ENCODE assay signal across 8 cellular contexts in genomic region chr11:64745523-64746328, GRCh38. TPM values are rescaled to one million over a fixed set of nuclear protein-coding genes. Genes with fewer than 3 reads are reported as not detected.
DNase-seq lines count a peak whose midpoint lies in the region; ATAC-seq, FAIRE-seq and TF ChIP-seq lines count a peak whose summit lies in the region.

No MANE protein-coding gene starts in this region.

- TF ChIP-seq RAD21 in GM12878 (IDR thresholded peaks at IDR 0.05; ENCODE audit: insufficient read depth, low read depth, low read length): no peak

- H3K4me3 ChIP-seq in ACC112 (ENCODE audit: low read depth, low read length) (peak overlapping the region; percentile 73), GM12878 (peak overlapping the region; percentile 59)

- H3K27ac Mint-ChIP-seq in T-helper 2 cell treated with Interferon-gamma antibody and Interleukin-4, amounts not matched to agents 5 μg/mL and 100 μg/mL, for 36 hours: peak overlapping the region; percentile 99

- H3K9ac ChIP-seq in GM12878 (ENCODE audit: control insufficient read depth, insufficient read depth, low read length): peak overlapping the region; percentile 27; the same call in 1 of the 2 replicates

- peaks cover 19% of the 10 kb centered on the region for H3K4me1 ChIP-seq in ACC112 (ENCODE audit: control insufficient read depth, insufficient read depth, low read length, unreplicated experiment)
- H3K4me1 ChIP-seq in GM12878 (ENCODE audit: control insufficient read depth, insufficient read depth, low read length): peaks cover 29% of the 10 kb centered on the region

- no peak for TF ChIP-seq CTCF in GM12878 (IDR thresholded peaks at IDR 0.05 in 2 of 3, conservative IDR thresholded peaks at IDR 0.05 in 1 of 3; ENCODE audit: control insufficient read depth in 2 of 3, extremely low read depth in 1 of 3, insufficient read depth in 1 of 3, low read depth in 3 of 3, low read length in 3 of 3)

- BruUV-seq in GM12878 (replicated peaks; lab: Mats Ljungman, UMichigan): no TSS peak

- H3K27me3 ChIP-seq in ACC112 (ENCODE audit: insufficient read depth, low read length) (peaks cover 30% of the 10 kb centered on the region), GM12878 (replicated peaks in 1 of 2; ENCODE audit: control insufficient read depth in 2 of 2, insufficient read depth in 2 of 2, low read length in 1 of 2) (peaks cover 0 to 5% of the 10 kb centered on the region in 2 experiments; a peak in 3 of 4 replicates)

- RAD21 ChIA-PET in GM12878 (lab: Charles Lee; ENCODE audit: unreplicated experiment): interaction anchor here (0.6 to 1.8 kb wide), 6 partner anchors 27 to 103 kb away, joined by 3 to 5 read pairs (median 4); partner anchors contain the start of gene SF1

- CTCF ChIA-PET in GM12878 (lab: Yijun Ruan, JAX): interaction anchor here (0.5 to 2.6 kb wide), 5 partner anchors 26 to 677 kb away, joined by 3 to 11 read pairs (median 8); partner anchors contain the start of genes NEAT1 and SF1

- no peaks in the 10 kb centered on the region for H3K27me3 Mint-ChIP-seq in T-helper 2 cell treated with Interferon-gamma antibody and Interleukin-4, amounts not matched to agents 5 μg/mL and 100 μg/mL, for 36 hours (ENCODE audit: low read depth)

- H2AFZ ChIP-seq in ACC112 (ENCODE audit: low read length, unreplicated experiment) (peak overlapping the region; percentile 12), GM12878 (ENCODE audit: control insufficient read depth, low read depth, low read length) (peak overlapping the region; percentile 77)

- intact Hi-C loops in GM12878 (cut with micrococcal nuclease; ENCODE audit: unreplicated experiment): loop anchor here (2.0 kb wide), 1 partner anchor 27 kb away; no protein-coding TSS in a partner anchor

- no peak for FAIRE-seq in GM12878 (lab: Jason Lieb, UNC)

- SMC1A ChIA-PET in GM12878 (lab: Charles Lee; ENCODE audit: uncharacterized antibody, unreplicated experiment): interaction anchor here (1.8 to 2.2 kb wide), 2 partner anchors 18 to 27 kb away, joined by 8 to 11 read pairs; no protein-coding TSS in a partner anchor

- H3K4me3 Mint-ChIP-seq in T-helper 2 cell treated with Interferon-gamma antibody and Interleukin-4, amounts not matched to agents 5 μg/mL and 100 μg/mL, for 36 hours: peak overlapping the region; percentile 94

- no peaks in the 10 kb centered on the region for H3K9me3 ChIP-seq in GM12878 (replicated peaks; ENCODE audit: control insufficient read depth, insufficient read depth, low read length)

- H3K4me1 Mint-ChIP-seq in T-helper 2 cell treated with Interferon-gamma antibody and Interleukin-4, amounts not matched to agents 5 μg/mL and 100 μg/mL, for 36 hours (ENCODE audit: low read depth): peaks cover 32% of the 10 kb centered on the region

- POLR2A ChIA-PET in GM12878 (lab: Charles Lee): interaction anchor here (0.7 kb wide), 1 partner anchor 538 kb away, joined by 3 read pairs; no protein-coding TSS in a partner anchor

- no peaks in the 10 kb centered on the region for H3K9me3 Mint-ChIP-seq in T-helper 2 cell treated with Interferon-gamma antibody and Interleukin-4, amounts not matched to agents 5 μg/mL and 100 μg/mL, for 36 hours

- H4K20me1 ChIP-seq in GM12878 (ENCODE audit: control insufficient read depth, insufficient read depth): no peaks in the 10 kb centered on the region

- H3K36me3 Mint-ChIP-seq in T-helper 2 cell treated with Interferon-gamma antibody and Interleukin-4, amounts not matched to agents 5 μg/mL and 100 μg/mL, for 36 hours (ENCODE audit: low read depth): peaks cover 32% of the 10 kb centered on the region

- WGBS in GM12878 (ENCODE audit: insufficient coverage, insufficient replicate concordance, low lambda C conversion rate, missing lambda C conversion rate): 3% methylated on average over 46 of the region's 52 CpGs

- H3K79me2 ChIP-seq in ACC112 (ENCODE audit: control insufficient read depth, insufficient read depth, low read length, unreplicated experiment) (no peaks in the 10 kb centered on the region), GM12878 (ENCODE audit: control insufficient read depth, insufficient read depth, low read length) (no peaks in the 10 kb centered on the region)

- in situ Hi-C loops in GM12878 (cut with MboI): no loop called here

- H3K27ac ChIP-seq in ACC112 (ENCODE audit: low read depth, low read length) (no peak overlapping the region), GM12878 (ENCODE audit: control insufficient read depth, insufficient read depth) (peak overlapping the region; percentile 53)

- H3K4me2 ChIP-seq in GM12878 (ENCODE audit: control insufficient read depth, insufficient read depth): peak overlapping the region; percentile 98

- peak; percentile 66 for DNase-seq in T-helper 2 cell treated with Interferon-gamma antibody and Interleukin-4, amounts not matched to agents 5 μg/mL and 100 μg/mL, for 36 hours (ENCODE audit: low spot score)
- DNase-seq in GM12878 (ENCODE audit: low read depth, low spot score) (no peak), islet precursor cell (peak; percentile 88), RKO (ENCODE audit: low spot score) (no peak), NCI-H2029 treated with DMSO at 0.1 percent for 48 hours (lab: John Stamatoyannopoulos, UW) (no peak)
- DNase-seq in stimulated activated CD4-positive, alpha-beta T cell treated with anti-CD3 and anti-CD28 coated beads, Interleukin-15, amount 100 ng/mL, for 1 hour (ENCODE audit: low read depth in 1 of 2, low spot score in 1 of 2): peak; percentile 45 to 53

- no peak for TF ChIP-seq EP300 in GM12878 (IDR thresholded peaks at IDR 0.05; ENCODE audit: borderline replicate concordance in 1 of 2, control insufficient read depth in 1 of 2, low read depth in 2 of 2, low read length in 2 of 2)

- H3K36me3 ChIP-seq in ACC112 (ENCODE audit: insufficient read depth, low read length) (no peaks in the 10 kb centered on the region), GM12878 (ENCODE audit: control insufficient read depth in 2 of 2, insufficient read depth in 2 of 2, low read length in 1 of 2) (no peaks in the 10 kb centered on the region)

- TF ChIP-seq POLR2A in GM12878 (IDR thresholded peaks at IDR 0.05; ENCODE audit: low read depth, low read length): peak; percentile 57

- ATAC-seq in GM21723 (IDR thresholded peaks at IDR 0.05; ENCODE audit: unreplicated experiment) (peak; percentile 44), GM12878 (peak; percentile 58)

RNA-seq across cellular contexts. Expression of gene RASGRP2, which starts 1.8 kb away (rescaled TPM):
- total RNA-seq in GM12878 (2013; cell fraction: nucleolus; rRNA removed): 17.4 and 18.5 TPM in 2 replicates
- total RNA-seq in GM12878 (2014; rRNA removed): 5.5 and 6.8 TPM in 2 replicates
- total RNA-seq in GM12878 (2014; rRNA removed; fragmentation: Illumina TruSeq; extraction: Trizol): 1.7 and 3.0 TPM in 2 replicates
- 8.3 and 9.0 TPM in 2 replicates for total RNA-seq in GM12878 (2021)
- polyA plus RNA-seq in GM12878 (2011; ENCODE audit: low read depth): 4.3 TPM
- 3.0 and 6.2 TPM in 2 replicates for polyA plus RNA-seq in GM12878 (2011; rRNA removed)
- 6.3 and 8.3 TPM in 2 replicates for polyA plus RNA-seq in GM12878 (2011; cell fraction: cytosol; rRNA removed)
- polyA plus RNA-seq in GM12878 (2011; cell fraction: nucleus; rRNA removed): 39.4 and 45.3 TPM in 2 replicates
- polyA plus RNA-seq in GM12878 (2012): 7.1 and 14.4 TPM in 2 replicates
- polyA plus RNA-seq in GM12878 (2014; fragmentation: Illumina TruSeq; extraction: Trizol): 2.6 and 2.7 TPM in 2 replicates
- polyA plus RNA-seq in GM12878 (2014; fragmentation: Nextera tagmentation; extraction: Ambion mirVana): under 1 TPM; 0.26 to 0.66 TPM
- 7.0 and 11.2 TPM in 2 replicates for polyA plus RNA-seq in GM12878 (2014; rRNA removed)
- polyA plus RNA-seq in GM12878 (2016; fragmentation: Nextera tagmentation; extraction: Ambion mirVana): 1 to 10 TPM; 4.5 to 6.4 TPM
- 2.6 and 3.7 TPM in 2 replicates for polyA minus RNA-seq in GM12878 (2011; rRNA and poly(A)+ RNA removed)
- 2.1 and 3.2 TPM in 2 replicates for polyA minus RNA-seq in GM12878 (2011; cell fraction: cytosol; rRNA and poly(A)+ RNA removed)
- 5.0 and 6.9 TPM in 2 replicates for polyA minus RNA-seq in GM12878 (2011; cell fraction: nucleus; rRNA and poly(A)+ RNA removed)

RNA-seq across cellular contexts. Expression of gene PYGM, which starts 14.0 kb away (rescaled TPM):
- 2.2 and 3.1 TPM in 2 replicates for total RNA-seq in GM12878 (2013; cell fraction: nucleolus; rRNA removed)
- total RNA-seq in GM12878 (2014; rRNA removed): 0.27 and 0.34 TPM in 2 replicates
- 0.23 and 0.27 TPM in 2 replicates for total RNA-seq in GM12878 (2014; rRNA removed; fragmentation: Illumina TruSeq; extraction: Trizol)
- 0.28 and 0.35 TPM in 2 replicates for total RNA-seq in GM12878 (2021)
- 0.42 TPM for polyA plus RNA-seq in GM12878 (2011; ENCODE audit: low read depth)
- 0.32 and 0.33 TPM in 2 replicates for polyA plus RNA-seq in GM12878 (2011; rRNA removed)
- polyA plus RNA-seq in GM12878 (2011; cell fraction: cytosol; rRNA removed): 0.19 and 0.20 TPM in 2 replicates
- 1.1 and 1.4 TPM in 2 replicates for polyA plus RNA-seq in GM12878 (2011; cell fraction: nucleus; rRNA removed)
- 0.80 and 0.88 TPM in 2 replicates for polyA plus RNA-seq in GM12878 (2012)
- 0.19 TPM in 1 of 2 replicates, not detected in the other for polyA plus RNA-seq in GM12878 (2014; fragmentation: Illumina TruSeq; extraction: Trizol)
- under 1 TPM; 0.04 to 0.08 TPM for polyA plus RNA-seq in GM12878 (2014; fragmentation: Nextera tagmentation; extraction: Ambion mirVana)
- 0.61 and 3.7 TPM in 2 replicates for polyA plus RNA-seq in GM12878 (2014; rRNA removed)
- polyA plus RNA-seq in GM12878 (2016; fragmentation: Nextera tagmentation; extraction: Ambion mirVana): under 1 TPM in 1 of 2 experiments, not detected in 1; 0.04 TPM
- 0.72 and 0.95 TPM in 2 replicates for polyA minus RNA-seq in GM12878 (2011; rRNA and poly(A)+ RNA removed)
- not detected in 2 replicates for polyA minus RNA-seq in GM12878 (2011; cell fraction: cytosol; rRNA and poly(A)+ RNA removed)
- 0.48 and 2.0 TPM in 2 replicates for polyA minus RNA-seq in GM12878 (2011; cell fraction: nucleus; rRNA and poly(A)+ RNA removed)

RNA-seq across cellular contexts. Expression of gene NRXN2, which starts 22.7 kb away (rescaled TPM):
- 1.8 and 2.7 TPM in 2 replicates for total RNA-seq in GM12878 (2013; cell fraction: nucleolus; rRNA removed)
- 0.06 TPM in 1 of 2 replicates, not detected in the other for total RNA-seq in GM12878 (2014; rRNA removed)
- total RNA-seq in GM12878 (2014; rRNA removed; fragmentation: Illumina TruSeq; extraction: Trizol): 0.18 and 0.22 TPM in 2 replicates
- total RNA-seq in GM12878 (2021): 0.29 and 0.74 TPM in 2 replicates
- not detected for polyA plus RNA-seq in GM12878 (2011; ENCODE audit: low read depth)
- 1.1 and 1.4 TPM in 2 replicates for polyA plus RNA-seq in GM12878 (2011; rRNA removed)
- polyA plus RNA-seq in GM12878 (2011; cell fraction: cytosol; rRNA removed): 2.2 and 2.7 TPM in 2 replicates
- 8.3 and 17.7 TPM in 2 replicates for polyA plus RNA-seq in GM12878 (2011; cell fraction: nucleus; rRNA removed)
- polyA plus RNA-seq in GM12878 (2012): 0.11 and 0.32 TPM in 2 replicates
- 0.09 TPM in 1 of 2 replicates, not detected in the other for polyA plus RNA-seq in GM12878 (2014; fragmentation: Illumina TruSeq; extraction: Trizol)
- polyA plus RNA-seq in GM12878 (2014; fragmentation: Nextera tagmentation; extraction: Ambion mirVana): under 1 TPM; 0.03 to 0.07 TPM
- 0.08 and 0.28 TPM in 2 replicates for polyA plus RNA-seq in GM12878 (2014; rRNA removed)
- polyA plus RNA-seq in GM12878 (2016; fragmentation: Nextera tagmentation; extraction: Ambion mirVana): under 1 TPM; 0.24 to 0.52 TPM
- 11.6 and 16.6 TPM in 2 replicates for polyA minus RNA-seq in GM12878 (2011; rRNA and poly(A)+ RNA removed)
- polyA minus RNA-seq in GM12878 (2011; cell fraction: cytosol; rRNA and poly(A)+ RNA removed): 9.4 and 11.8 TPM in 2 replicates
- polyA minus RNA-seq in GM12878 (2011; cell fraction: nucleus; rRNA and poly(A)+ RNA removed): 5.4 and 16.4 TPM in 2 replicates

RNA-seq across cellular contexts. Expression of gene SF1, which starts 32.6 kb away (rescaled TPM):
- 483 and 541 TPM in 2 replicates for total RNA-seq in GM12878 (2013; cell fraction: nucleolus; rRNA removed)
- total RNA-seq in GM12878 (2014; rRNA removed) (88.2 and 111 TPM in 2 replicates), GM12878 (2014; rRNA removed; fragmentation: Illumina TruSeq; extraction: Trizol) (76.0 and 84.4 TPM in 2 replicates), GM12878 (2021) (327 and 337 TPM in 2 replicates)
- 194 TPM for polyA plus RNA-seq in GM12878 (2011; ENCODE audit: low read depth)
- polyA plus RNA-seq in GM12878 (2011; rRNA removed) (82.5 and 84.8 TPM in 2 replicates), GM12878 (2014; fragmentation: Illumina TruSeq; extraction: Trizol) (216 and 280 TPM in 2 replicates), GM12878 (2014; fragmentation: Nextera tagmentation; extraction: Ambion mirVana) (10 to 100 TPM; 13.6 to 29.6 TPM), GM12878 (2014; rRNA removed) (155 and 172 TPM in 2 replicates), GM12878 (2016; fragmentation: Nextera tagmentation; extraction: Ambion mirVana) (100 to 1,000 TPM in 1 of 2 experiments, 10 to 100 TPM in 1; 97.4 to 109 TPM)
- 66.7 and 83.7 TPM in 2 replicates for polyA plus RNA-seq in GM12878 (2011; cell fraction: cytosol; rRNA removed)
- polyA plus RNA-seq in GM12878 (2011; cell fraction: nucleus; rRNA removed): 212 and 291 TPM in 2 replicates
- 178 and 252 TPM in 2 replicates for polyA plus RNA-seq in GM12878 (2012)
- 79.1 and 94.2 TPM in 2 replicates for polyA minus RNA-seq in GM12878 (2011; rRNA and poly(A)+ RNA removed)
- polyA minus RNA-seq in GM12878 (2011; cell fraction: cytosol; rRNA and poly(A)+ RNA removed): 53.6 and 66.4 TPM in 2 replicates
- 124 and 191 TPM in 2 replicates for polyA minus RNA-seq in GM12878 (2011; cell fraction: nucleus; rRNA and poly(A)+ RNA removed)

RNA-seq across cellular contexts. Expression of gene MAP4K2, which starts 57.3 kb away (rescaled TPM):
- 51.0 and 55.9 TPM in 2 replicates for total RNA-seq in GM12878 (2013; cell fraction: nucleolus; rRNA removed)
- 66.7 and 74.7 TPM in 2 replicates for total RNA-seq in GM12878 (2014; rRNA removed)
- total RNA-seq in GM12878 (2014; rRNA removed; fragmentation: Illumina TruSeq; extraction: Trizol): 36.9 and 41.0 TPM in 2 replicates
- total RNA-seq in GM12878 (2021): 78.1 and 79.2 TPM in 2 replicates
- 11.2 TPM for polyA plus RNA-seq in GM12878 (2011; ENCODE audit: low read depth)
- polyA plus RNA-seq in GM12878 (2011; rRNA removed): 27.3 and 49.9 TPM in 2 replicates
- 73.2 and 91.2 TPM in 2 replicates for polyA plus RNA-seq in GM12878 (2011; cell fraction: cytosol; rRNA removed)
- 284 and 290 TPM in 2 replicates for polyA plus RNA-seq in GM12878 (2011; cell fraction: nucleus; rRNA removed)
- polyA plus RNA-seq in GM12878 (2012): 33.8 and 37.8 TPM in 2 replicates
- polyA plus RNA-seq in GM12878 (2014; fragmentation: Illumina TruSeq; extraction: Trizol): 16.1 and 42.8 TPM in 2 replicates
- 1 to 10 TPM in 1 of 2 experiments, under 1 TPM in 1; 0.98 to 4.4 TPM for polyA plus RNA-seq in GM12878 (2014; fragmentation: Nextera tagmentation; extraction: Ambion mirVana)
- 69.0 and 71.8 TPM in 2 replicates for polyA plus RNA-seq in GM12878 (2014; rRNA removed)
- polyA plus RNA-seq in GM12878 (2016; fragmentation: Nextera tagmentation; extraction: Ambion mirVana): 10 to 100 TPM; 47.8 to 52.9 TPM
- 58.6 and 101 TPM in 2 replicates for polyA minus RNA-seq in GM12878 (2011; rRNA and poly(A)+ RNA removed)
- polyA minus RNA-seq in GM12878 (2011; cell fraction: cytosol; rRNA and poly(A)+ RNA removed): 25.9 and 26.6 TPM in 2 replicates
- polyA minus RNA-seq in GM12878 (2011; cell fraction: nucleus; rRNA and poly(A)+ RNA removed): 50.8 and 62.9 TPM in 2 replicates

Comparison
In these comparisons a context has a peak if more than half of its experiments do, and no peak if none do; other contexts are left out.
1. DNase-seq: peak in T-helper 2 cell treated with Interferon-gamma antibody and Interleukin-4, amounts not matched to agents 5 μg/mL and 100 μg/mL, for 36 hours (single experiment), islet precursor cell (single experiment) and stimulated activated CD4-positive, alpha-beta T cell treated with anti-CD3 and anti-CD28 coated beads, Interleukin-15, amount 100 ng/mL, for 1 hour (2 of 2); none in GM12878 (single experiment), RKO (single experiment) and NCI-H2029 treated with DMSO at 0.1 percent for 48 hours (single experiment).